1 cellular context compared by ENCODE assay signal in the genomic region with DNA sequence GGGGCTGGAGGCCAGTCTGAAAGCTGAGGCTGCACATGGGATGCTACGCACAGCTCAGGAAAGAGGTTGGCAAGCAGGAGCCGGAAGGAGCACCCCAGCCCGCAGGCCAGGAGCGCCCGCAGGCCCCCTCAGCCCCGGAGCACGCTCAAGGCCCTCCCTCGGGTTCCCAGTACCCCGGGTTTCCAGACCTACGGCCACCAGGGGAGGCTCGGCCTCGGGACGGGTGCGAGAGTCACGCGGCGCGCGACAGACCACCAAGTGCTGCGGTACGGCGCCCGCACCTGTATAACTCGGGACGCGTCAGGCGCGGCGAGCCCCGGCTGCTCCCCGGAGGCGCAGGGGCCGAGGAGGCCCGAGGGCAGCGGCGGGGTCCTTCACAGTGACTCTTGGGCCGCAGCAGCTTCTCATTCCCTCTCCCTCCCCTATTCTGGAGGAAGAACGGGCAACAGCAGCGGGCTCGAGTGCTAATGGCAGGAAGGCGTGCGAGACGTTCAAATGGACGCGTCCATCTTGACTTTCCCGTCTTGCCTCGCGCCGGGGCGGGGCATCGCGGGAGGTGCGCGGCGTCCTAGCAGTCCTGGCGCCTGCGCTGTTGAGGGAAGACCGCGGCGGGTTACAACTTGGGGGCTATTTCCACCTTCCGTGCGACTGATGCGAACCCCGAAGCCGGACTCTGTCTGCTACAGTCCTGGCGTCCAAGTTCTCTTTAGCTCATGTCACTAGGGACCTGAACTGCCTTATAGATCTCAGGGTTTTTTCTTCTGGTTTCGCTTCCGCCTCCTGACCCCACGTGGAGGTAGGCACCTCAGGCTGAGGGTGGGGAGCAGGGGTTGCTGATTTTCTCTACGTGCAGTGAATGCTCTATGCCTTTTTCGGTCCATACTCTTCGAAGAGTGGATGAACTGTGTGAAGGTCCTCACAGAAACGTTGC.
A peak's percentile ranks its signal among the peaks of the same experiment; 100 is the strongest.
TF ChIP-seq lines count a peak whose summit lies in the region.

A gene with protein sequence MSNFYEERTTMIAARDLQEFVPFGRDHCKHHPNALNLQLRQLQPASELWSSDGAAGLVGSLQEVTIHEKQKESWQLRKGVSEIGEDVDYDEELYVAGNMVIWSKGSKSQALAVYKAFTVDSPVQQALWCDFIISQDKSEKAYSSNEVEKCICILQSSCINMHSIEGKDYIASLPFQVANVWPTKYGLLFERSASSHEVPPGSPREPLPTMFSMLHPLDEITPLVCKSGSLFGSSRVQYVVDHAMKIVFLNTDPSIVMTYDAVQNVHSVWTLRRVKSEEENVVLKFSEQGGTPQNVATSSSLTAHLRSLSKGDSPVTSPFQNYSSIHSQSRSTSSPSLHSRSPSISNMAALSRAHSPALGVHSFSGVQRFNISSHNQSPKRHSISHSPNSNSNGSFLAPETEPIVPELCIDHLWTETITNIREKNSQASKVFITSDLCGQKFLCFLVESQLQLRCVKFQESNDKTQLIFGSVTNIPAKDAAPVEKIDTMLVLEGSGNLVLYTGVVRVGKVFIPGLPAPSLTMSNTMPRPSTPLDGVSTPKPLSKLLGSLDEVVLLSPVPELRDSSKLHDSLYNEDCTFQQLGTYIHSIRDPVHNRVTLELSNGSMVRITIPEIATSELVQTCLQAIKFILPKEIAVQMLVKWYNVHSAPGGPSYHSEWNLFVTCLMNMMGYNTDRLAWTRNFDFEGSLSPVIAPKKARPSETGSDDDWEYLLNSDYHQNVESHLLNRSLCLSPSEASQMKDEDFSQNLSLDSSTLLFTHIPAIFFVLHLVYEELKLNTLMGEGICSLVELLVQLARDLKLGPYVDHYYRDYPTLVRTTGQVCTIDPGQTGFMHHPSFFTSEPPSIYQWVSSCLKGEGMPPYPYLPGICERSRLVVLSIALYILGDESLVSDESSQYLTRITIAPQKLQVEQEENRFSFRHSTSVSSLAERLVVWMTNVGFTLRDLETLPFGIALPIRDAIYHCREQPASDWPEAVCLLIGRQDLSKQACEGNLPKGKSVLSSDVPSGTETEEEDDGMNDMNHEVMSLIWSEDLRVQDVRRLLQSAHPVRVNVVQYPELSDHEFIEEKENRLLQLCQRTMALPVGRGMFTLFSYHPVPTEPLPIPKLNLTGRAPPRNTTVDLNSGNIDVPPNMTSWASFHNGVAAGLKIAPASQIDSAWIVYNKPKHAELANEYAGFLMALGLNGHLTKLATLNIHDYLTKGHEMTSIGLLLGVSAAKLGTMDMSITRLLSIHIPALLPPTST (N-terminal part only) (minus strand): TSS at position 533 of the 931 bp plus-strand sequence. CDS start 3,368 bp downstream, outside the sequence.

TF ChIP-seq in HepG2, 621 proteins besides CTCF, POLR2A, EP300 and RAD21 (continues in another document):
- 0 out of 2 replicates have a peak, but pooled peaks have one; percentile 40 for TF ChIP-seq NFATC3 (CRISPR knock-in tag; IDR thresholded peaks at IDR 0.05)
- peak; percentile 73 for TF ChIP-seq DR1 (CRISPR knock-in tag; IDR thresholded peaks at IDR 0.05)
- TF ChIP-seq FOSL1 (CRISPR knock-in tag; IDR thresholded peaks at IDR 0.05; ENCODE audit: borderline replicate concordance) = no peak
- TF ChIP-seq XRCC5 (optimal IDR thresholded peaks at IDR 0.05; ENCODE audit: low read length) = peak; percentile 46
- TF ChIP-seq, protein P1, sequence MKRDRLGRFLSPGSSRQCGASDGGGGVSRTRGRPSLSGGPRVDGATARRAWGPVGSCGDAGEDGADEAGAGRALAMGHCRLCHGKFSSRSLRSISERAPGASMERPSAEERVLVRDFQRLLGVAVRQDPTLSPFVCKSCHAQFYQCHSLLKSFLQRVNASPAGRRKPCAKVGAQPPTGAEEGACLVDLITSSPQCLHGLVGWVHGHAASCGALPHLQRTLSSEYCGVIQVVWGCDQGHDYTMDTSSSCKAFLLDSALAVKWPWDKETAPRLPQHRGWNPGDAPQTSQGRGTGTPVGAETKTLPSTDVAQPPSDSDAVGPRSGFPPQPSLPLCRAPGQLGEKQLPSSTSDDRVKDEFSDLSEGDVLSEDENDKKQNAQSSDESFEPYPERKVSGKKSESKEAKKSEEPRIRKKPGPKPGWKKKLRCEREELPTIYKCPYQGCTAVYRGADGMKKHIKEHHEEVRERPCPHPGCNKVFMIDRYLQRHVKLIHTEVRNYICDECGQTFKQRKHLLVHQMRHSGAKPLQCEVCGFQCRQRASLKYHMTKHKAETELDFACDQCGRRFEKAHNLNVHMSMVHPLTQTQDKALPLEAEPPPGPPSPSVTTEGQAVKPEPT (CRISPR knock-in tag; IDR thresholded peaks at IDR 0.05; ENCODE audit: low read depth) = peak; percentile 57
- TF ChIP-seq, protein P2, sequence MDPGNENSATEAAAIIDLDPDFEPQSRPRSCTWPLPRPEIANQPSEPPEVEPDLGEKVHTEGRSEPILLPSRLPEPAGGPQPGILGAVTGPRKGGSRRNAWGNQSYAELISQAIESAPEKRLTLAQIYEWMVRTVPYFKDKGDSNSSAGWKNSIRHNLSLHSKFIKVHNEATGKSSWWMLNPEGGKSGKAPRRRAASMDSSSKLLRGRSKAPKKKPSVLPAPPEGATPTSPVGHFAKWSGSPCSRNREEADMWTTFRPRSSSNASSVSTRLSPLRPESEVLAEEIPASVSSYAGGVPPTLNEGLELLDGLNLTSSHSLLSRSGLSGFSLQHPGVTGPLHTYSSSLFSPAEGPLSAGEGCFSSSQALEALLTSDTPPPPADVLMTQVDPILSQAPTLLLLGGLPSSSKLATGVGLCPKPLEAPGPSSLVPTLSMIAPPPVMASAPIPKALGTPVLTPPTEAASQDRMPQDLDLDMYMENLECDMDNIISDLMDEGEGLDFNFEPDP (CRISPR knock-in tag; conservative IDR thresholded peaks at IDR 0.05) = 0 out of 2 replicates have a peak, but pooled peaks have one; percentile 79
- TF ChIP-seq ZNF788 (CRISPR knock-in tag; IDR thresholded peaks at IDR 0.05; ENCODE audit: borderline replicate concordance) = peak; percentile 98
- TF ChIP-seq ZSCAN12 (CRISPR knock-in tag; IDR thresholded peaks at IDR 0.05) = 0 out of 2 replicates have a peak, but pooled peaks have one; percentile 36
- no peak for TF ChIP-seq EHMT2 (IDR thresholded peaks at IDR 0.05; ENCODE audit: borderline replicate concordance, low read depth, low read length)
- peak; percentile 91; the same call in 1 of the 2 replicates for TF ChIP-seq ZFP82 (CRISPR knock-in tag; IDR thresholded peaks at IDR 0.05; ENCODE audit: borderline replicate concordance)
- TF ChIP-seq, protein P3, sequence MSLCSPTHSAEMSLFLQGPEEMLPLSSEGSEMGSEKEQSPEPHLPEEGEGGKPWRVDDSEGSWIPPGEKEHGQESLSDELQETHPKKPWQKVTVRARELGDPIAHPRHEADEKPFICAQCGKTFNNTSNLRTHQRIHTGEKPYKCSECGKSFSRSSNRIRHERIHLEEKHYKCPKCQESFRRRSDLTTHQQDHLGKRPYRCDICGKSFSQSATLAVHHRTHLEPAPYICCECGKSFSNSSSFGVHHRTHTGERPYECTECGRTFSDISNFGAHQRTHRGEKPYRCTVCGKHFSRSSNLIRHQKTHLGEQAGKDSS (CRISPR knock-in tag; IDR thresholded peaks at IDR 0.05; ENCODE audit: borderline replicate concordance, low read depth) = peak; percentile 5; the same call in 1 of the 2 replicates
- no peak for TF ChIP-seq ZNF235 (CRISPR knock-in tag; IDR thresholded peaks at IDR 0.05; ENCODE audit: borderline replicate concordance)
- TF ChIP-seq TOPORS (CRISPR knock-in tag; IDR thresholded peaks at IDR 0.05) = no peak; the same call in none of the 2 replicates
- peak; percentile 91; the same call in 1 of the 2 replicates for TF ChIP-seq ZNF556 (CRISPR knock-in tag; IDR thresholded peaks at IDR 0.05; ENCODE audit: borderline replicate concordance)
- peak; percentile 99 for TF ChIP-seq MXD4 (CRISPR knock-in tag; IDR thresholded peaks at IDR 0.05)
- 0 out of 2 replicates have a peak, but pooled peaks have one; percentile 35 for TF ChIP-seq ZNF569 (CRISPR knock-in tag; IDR thresholded peaks at IDR 0.05; ENCODE audit: borderline replicate concordance)
- peak; percentile 28 for TF ChIP-seq ZNF136 (CRISPR knock-in tag; IDR thresholded peaks at IDR 0.05; ENCODE audit: low read depth)
- TF ChIP-seq, protein P4, sequence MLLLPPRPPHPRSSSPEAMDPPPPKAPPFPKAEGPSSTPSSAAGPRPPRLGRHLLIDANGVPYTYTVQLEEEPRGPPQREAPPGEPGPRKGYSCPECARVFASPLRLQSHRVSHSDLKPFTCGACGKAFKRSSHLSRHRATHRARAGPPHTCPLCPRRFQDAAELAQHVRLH (CRISPR knock-in tag; IDR thresholded peaks at IDR 0.05; ENCODE audit: borderline replicate concordance, low read depth) = peak; percentile 79; the same call in 1 of the 2 replicates
- TF ChIP-seq ESRRA (CRISPR knock-in tag; IDR thresholded peaks at IDR 0.05; ENCODE audit: low read depth) = no peak
- peak; percentile 58 to 87; a peak in 2 of 4 replicates for TF ChIP-seq KLF16 (CRISPR knock-in tag; IDR thresholded peaks at IDR 0.05)
- TF ChIP-seq RFX1 (IDR thresholded peaks at IDR 0.05) = no peak
- TF ChIP-seq MXI1 (IDR thresholded peaks at IDR 0.05; ENCODE audit: borderline replicate concordance, low read depth, low read length) = peak; percentile 98
- TF ChIP-seq MEIS2 (CRISPR knock-in tag; IDR thresholded peaks at IDR 0.05) = peak; percentile 96
- TF ChIP-seq NBN (conservative IDR thresholded peaks at IDR 0.05) = no peak
- TF ChIP-seq ZNF451 (CRISPR knock-in tag; IDR thresholded peaks at IDR 0.05) = peak; percentile 94; the same call in 1 of the 2 replicates
- TF ChIP-seq ZNF367 (CRISPR knock-in tag; IDR thresholded peaks at IDR 0.05; ENCODE audit: borderline replicate concordance) = 0 out of 2 replicates have a peak, but pooled peaks have one; percentile 65
- peak; percentile 74; the same call in 1 of the 2 replicates for TF ChIP-seq ZBTB38 (CRISPR knock-in tag; IDR thresholded peaks at IDR 0.05)
- 0 out of 2 replicates have a peak, but pooled peaks have one; percentile 52 for TF ChIP-seq ONECUT2 (CRISPR knock-in tag; IDR thresholded peaks at IDR 0.05)
- peak; percentile 61; the same call in 1 of the 2 replicates for TF ChIP-seq ZNF205 (CRISPR knock-in tag; IDR thresholded peaks at IDR 0.05)
- peak; percentile 74; the same call in 1 of the 2 replicates for TF ChIP-seq ZSCAN21 (CRISPR knock-in tag; IDR thresholded peaks at IDR 0.05; ENCODE audit: borderline replicate concordance)
- TF ChIP-seq, protein P5, sequence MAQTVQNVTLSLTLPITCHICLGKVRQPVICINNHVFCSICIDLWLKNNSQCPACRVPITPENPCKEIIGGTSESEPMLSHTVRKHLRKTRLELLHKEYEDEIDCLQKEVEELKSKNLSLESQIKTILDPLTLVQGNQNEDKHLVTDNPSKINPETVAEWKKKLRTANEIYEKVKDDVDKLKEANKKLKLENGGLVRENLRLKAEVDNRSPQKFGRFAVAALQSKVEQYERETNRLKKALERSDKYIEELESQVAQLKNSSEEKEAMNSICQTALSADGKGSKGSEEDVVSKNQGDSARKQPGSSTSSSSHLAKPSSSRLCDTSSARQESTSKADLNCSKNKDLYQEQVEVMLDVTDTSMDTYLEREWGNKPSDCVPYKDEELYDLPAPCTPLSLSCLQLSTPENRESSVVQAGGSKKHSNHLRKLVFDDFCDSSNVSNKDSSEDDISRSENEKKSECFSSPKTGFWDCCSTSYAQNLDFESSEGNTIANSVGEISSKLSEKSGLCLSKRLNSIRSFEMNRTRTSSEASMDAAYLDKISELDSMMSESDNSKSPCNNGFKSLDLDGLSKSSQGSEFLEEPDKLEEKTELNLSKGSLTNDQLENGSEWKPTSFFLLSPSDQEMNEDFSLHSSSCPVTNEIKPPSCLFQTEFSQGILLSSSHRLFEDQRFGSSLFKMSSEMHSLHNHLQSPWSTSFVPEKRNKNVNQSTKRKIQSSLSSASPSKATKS (CRISPR knock-in tag; IDR thresholded peaks at IDR 0.05) = no peak
- peak; percentile 65; the same call in 1 of the 2 replicates for TF ChIP-seq NAIF1 (CRISPR knock-in tag; IDR thresholded peaks at IDR 0.05; ENCODE audit: borderline replicate concordance)
- peak; percentile 89; the same call in 1 of the 2 replicates for TF ChIP-seq SMYD3 (CRISPR knock-in tag; IDR thresholded peaks at IDR 0.05)
- TF ChIP-seq ZNF552 (CRISPR knock-in tag; IDR thresholded peaks at IDR 0.05; ENCODE audit: borderline replicate concordance) = peak; percentile 79; the same call in 1 of the 2 replicates
- TF ChIP-seq, protein P6, sequence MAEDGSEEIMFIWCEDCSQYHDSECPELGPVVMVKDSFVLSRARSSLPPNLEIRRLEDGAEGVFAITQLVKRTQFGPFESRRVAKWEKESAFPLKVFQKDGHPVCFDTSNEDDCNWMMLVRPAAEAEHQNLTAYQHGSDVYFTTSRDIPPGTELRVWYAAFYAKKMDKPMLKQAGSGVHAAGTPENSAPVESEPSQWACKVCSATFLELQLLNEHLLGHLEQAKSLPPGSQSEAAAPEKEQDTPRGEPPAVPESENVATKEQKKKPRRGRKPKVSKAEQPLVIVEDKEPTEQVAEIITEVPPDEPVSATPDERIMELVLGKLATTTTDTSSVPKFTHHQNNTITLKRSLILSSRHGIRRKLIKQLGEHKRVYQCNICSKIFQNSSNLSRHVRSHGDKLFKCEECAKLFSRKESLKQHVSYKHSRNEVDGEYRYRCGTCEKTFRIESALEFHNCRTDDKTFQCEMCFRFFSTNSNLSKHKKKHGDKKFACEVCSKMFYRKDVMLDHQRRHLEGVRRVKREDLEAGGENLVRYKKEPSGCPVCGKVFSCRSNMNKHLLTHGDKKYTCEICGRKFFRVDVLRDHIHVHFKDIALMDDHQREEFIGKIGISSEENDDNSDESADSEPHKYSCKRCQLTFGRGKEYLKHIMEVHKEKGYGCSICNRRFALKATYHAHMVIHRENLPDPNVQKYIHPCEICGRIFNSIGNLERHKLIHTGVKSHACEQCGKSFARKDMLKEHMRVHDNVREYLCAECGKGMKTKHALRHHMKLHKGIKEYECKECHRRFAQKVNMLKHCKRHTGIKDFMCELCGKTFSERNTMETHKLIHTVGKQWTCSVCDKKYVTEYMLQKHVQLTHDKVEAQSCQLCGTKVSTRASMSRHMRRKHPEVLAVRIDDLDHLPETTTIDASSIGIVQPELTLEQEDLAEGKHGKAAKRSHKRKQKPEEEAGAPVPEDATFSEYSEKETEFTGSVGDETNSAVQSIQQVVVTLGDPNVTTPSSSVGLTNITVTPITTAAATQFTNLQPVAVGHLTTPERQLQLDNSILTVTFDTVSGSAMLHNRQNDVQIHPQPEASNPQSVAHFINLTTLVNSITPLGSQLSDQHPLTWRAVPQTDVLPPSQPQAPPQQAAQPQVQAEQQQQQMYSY (CRISPR knock-in tag; IDR thresholded peaks at IDR 0.05) = no peak
